In the genomic region with DNA sequence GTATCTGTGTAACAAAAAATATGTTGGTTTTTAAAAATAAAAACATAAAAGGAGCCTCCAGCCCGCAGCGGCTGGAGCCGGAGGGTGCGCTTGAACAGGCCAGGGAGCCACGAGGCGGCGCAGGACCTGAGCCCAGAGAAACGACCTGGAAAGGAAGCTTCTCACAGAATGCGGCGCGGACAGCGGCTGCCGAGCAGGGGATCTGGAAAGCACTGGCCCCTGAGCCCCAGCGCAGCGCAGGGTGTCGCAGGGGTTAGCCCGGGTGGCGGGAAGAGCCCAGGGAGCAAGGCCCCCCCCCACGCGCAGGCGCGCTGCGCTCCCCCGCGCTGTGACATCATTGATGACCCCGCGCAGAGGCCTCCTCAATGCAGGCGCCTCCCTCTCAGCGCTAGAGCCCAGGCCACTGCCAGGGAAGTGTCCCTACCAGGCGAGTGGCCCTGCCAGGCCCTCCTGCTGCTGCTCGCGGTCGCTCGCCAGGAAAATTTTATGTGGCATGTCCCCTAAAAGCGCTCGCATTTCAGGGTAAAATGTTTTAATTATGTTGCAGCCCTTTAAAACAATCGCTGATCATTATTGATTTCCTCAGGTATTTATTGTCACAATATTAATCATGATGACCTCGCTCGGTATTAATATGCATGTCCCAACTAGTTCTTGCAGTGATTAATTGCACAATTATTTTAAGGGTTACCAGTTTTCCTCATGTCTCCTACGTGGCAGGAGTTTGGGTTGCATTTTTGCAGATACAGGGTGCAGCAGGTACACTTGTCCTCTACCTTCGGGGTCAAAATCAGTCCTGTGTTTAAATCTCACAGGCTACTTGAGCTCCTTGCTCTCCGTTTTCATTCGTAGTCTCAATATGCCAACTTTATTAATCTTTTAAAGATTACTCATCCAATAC, we compare ENCODE assay signal across 8 cellular contexts.
DNase-seq lines count a peak whose midpoint lies in the region; ATAC-seq, FAIRE-seq and TF ChIP-seq lines count a peak whose summit lies in the region.

No MANE protein-coding gene starts in this region.

- no peaks in the 10 kb centered on the region for H3K9me3 Mint-ChIP-seq in activated B cell treated with CpG ODN at 0.5 μM for 24 hours

- DNase-seq in GM04504 (ENCODE audit: low read depth) (peak; percentile 58), NCI-H2029 treated with DMSO at 0.1 percent for 48 hours (lab: John Stamatoyannopoulos, UW) (peak; percentile 65), activated B cell treated with CpG ODN at 0.5 μM for 24 hours (peak; percentile 74), bronchial epithelial cell (ENCODE audit: low read depth) (peak; percentile 53), iPS-NIHi11 (ENCODE audit: low spot score) (peak; percentile 90), UCSD-AML1 (lab: John Stamatoyannopoulos, UW; ENCODE audit: unreplicated experiment) (no peak)

- no peaks in the 10 kb centered on the region for H3K27me3 ChIP-seq in bronchial epithelial cell (ENCODE audit: control insufficient read depth, insufficient read depth, low read length)

- H3K27ac Mint-ChIP-seq in activated B cell treated with CpG ODN at 0.5 μM for 24 hours: no peak overlapping the region

- intact Hi-C loops in activated B cell treated with CpG ODN at 0.5 μM for 24 hours (cut with micrococcal nuclease): loop anchor here (1.0 kb wide), 2 partner anchors 85 to 191 kb away; no protein-coding TSS in a partner anchor

- CTCF ChIA-PET in activated B cell treated with CpG ODN at 0.5 μM for 24 hours (lab: Charles Lee): interaction anchor here (1.3 kb wide), 1 partner anchor 11 kb away, joined by 3 read pairs; no protein-coding TSS in a partner anchor

- peak; percentile 91 for ATAC-seq in HG02588 (IDR thresholded peaks at IDR 0.05; ENCODE audit: unreplicated experiment)
- ATAC-seq in activated B cell treated with CpG ODN at 0.5 μM for 24 hours (ENCODE audit: low read depth): peak; percentile 99

- peak overlapping the region; percentile 82 for H3K4me3 Mint-ChIP-seq in activated B cell treated with CpG ODN at 0.5 μM for 24 hours

- TF ChIP-seq CTCF in activated B cell treated with CpG ODN at 0.5 μM for 24 hours (IDR thresholded peaks at IDR 0.05) (no peak), bronchial epithelial cell (IDR thresholded peaks at IDR 0.05; ENCODE audit: insufficient read depth, low read length, severe bottlenecking) (peak; percentile 77)

- H3K36me3 Mint-ChIP-seq in activated B cell treated with CpG ODN at 0.5 μM for 24 hours (ENCODE audit: low read depth): no peaks in the 10 kb centered on the region

- no peak for FAIRE-seq in bronchial epithelial cell (lab: Jason Lieb, UNC)

- H3K4me1 Mint-ChIP-seq in activated B cell treated with CpG ODN at 0.5 μM for 24 hours: peaks cover 7% of the 10 kb centered on the region

- H3K4me3 ChIP-seq in bronchial epithelial cell (ENCODE audit: low read depth, low read length) (peak overlapping the region; percentile 56), skin epidermis (peak overlapping the region; percentile 31 to 51 (median 37))

- POLR2A ChIA-PET in activated B cell treated with CpG ODN at 0.5 μM for 24 hours (lab: Charles Lee): interaction anchor here (1.3 kb wide), 1 partner anchor 134 kb away, joined by 3 read pairs; a partner anchor contains a TSS

- H3K36me3 ChIP-seq in bronchial epithelial cell (ENCODE audit: control insufficient read depth, insufficient read depth, low read length): no peaks in the 10 kb centered on the region

- H3K27me3 Mint-ChIP-seq in activated B cell treated with CpG ODN at 0.5 μM for 24 hours: no peaks in the 10 kb centered on the region

- H3K27ac ChIP-seq in skin epidermis: peak overlapping the region in 20 of 21 experiments; percentile 58 to 91 (median 82)
